Comparison of ENCODE assay signal across 1 cellular context in the genomic region with DNA sequence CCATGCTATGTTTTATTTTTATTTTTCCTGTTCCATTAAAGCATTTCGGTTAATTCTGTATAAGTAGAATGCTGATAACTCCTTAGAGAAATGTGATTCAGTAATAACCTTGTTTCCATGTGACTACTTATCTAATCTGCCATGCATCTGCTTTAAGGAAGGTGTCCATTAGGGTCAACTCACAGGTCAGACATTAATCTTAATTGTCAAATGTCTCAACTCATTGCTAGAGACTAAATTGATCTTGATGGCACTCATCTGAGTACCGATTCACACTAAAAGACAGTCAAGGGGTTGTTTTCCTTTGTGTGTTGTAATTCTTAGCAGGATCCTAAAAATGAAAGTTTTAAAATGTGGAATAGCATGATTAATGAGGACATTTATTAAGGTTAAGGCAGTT.
TF ChIP-seq lines count a peak whose summit lies in the region.

No MANE protein-coding gene starts in this region.

TF ChIP-seq in K562, 482 proteins besides CTCF, POLR2A, EP300 and RAD21:
- TF ChIP-seq, protein P1, sequence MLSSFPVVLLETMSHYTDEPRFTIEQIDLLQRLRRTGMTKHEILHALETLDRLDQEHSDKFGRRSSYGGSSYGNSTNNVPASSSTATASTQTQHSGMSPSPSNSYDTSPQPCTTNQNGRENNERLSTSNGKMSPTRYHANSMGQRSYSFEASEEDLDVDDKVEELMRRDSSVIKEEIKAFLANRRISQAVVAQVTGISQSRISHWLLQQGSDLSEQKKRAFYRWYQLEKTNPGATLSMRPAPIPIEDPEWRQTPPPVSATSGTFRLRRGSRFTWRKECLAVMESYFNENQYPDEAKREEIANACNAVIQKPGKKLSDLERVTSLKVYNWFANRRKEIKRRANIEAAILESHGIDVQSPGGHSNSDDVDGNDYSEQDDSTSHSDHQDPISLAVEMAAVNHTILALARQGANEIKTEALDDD (IDR thresholded peaks at IDR 0.05): 0 out of 2 replicates have a peak, but pooled peaks have one; percentile 20
- TF ChIP-seq NR2C2 (CRISPR knock-in tag; IDR thresholded peaks at IDR 0.05) (no peak), NR2C2 (tag; IDR thresholded peaks at IDR 0.05) (0 out of 2 replicates have a peak, but pooled peaks have one; percentile 26), ZEB2 (IDR thresholded peaks at IDR 0.05) (peak; percentile 67; the same call in 1 of the 2 replicates), SMARCE1 (IDR thresholded peaks at IDR 0.05) (peak; percentile 28; the same call in 1 of the 2 replicates), CEBPB (tag; IDR thresholded peaks at IDR 0.05) (0 out of 2 replicates have a peak, but pooled peaks have one; percentile 8), TCF3 (CRISPR knock-in tag; IDR thresholded peaks at IDR 0.05) (peak; percentile 59), GATA2 (CRISPR knock-in tag; IDR thresholded peaks at IDR 0.05) (peak; percentile 61), LARP7 (IDR thresholded peaks at IDR 0.05) (no peak), CTBP1 (IDR thresholded peaks at IDR 0.05; ENCODE audit: borderline replicate concordance) (peak; percentile 47; the same call in 1 of the 2 replicates), KLF16 (IDR thresholded peaks at IDR 0.05) (0 out of 2 replicates have a peak, but pooled peaks have one; percentile 10), ARID1B (IDR thresholded peaks at IDR 0.05) (peak; percentile 53; the same call in 1 of the 2 replicates), TAL1 (IDR thresholded peaks at IDR 0.05) (0 out of 2 replicates have a peak, but pooled peaks have one; percentile 28), KHSRP (IDR thresholded peaks at IDR 0.05) (no peak), TEAD4 (IDR thresholded peaks at IDR 0.05; ENCODE audit: low read length) (peak; percentile 44; the same call in 1 of the 2 replicates), TEAD4 (CRISPR knock-in tag; IDR thresholded peaks at IDR 0.05; ENCODE audit: borderline replicate concordance) (no peak), ZNF717 (CRISPR knock-in tag; IDR thresholded peaks at IDR 0.05) (no peak), SOX6 (IDR thresholded peaks at IDR 0.05) (0 out of 2 replicates have a peak, but pooled peaks have one; percentile 40), NR2F6 (CRISPR knock-in tag; IDR thresholded peaks at IDR 0.05) (peak; percentile 31; the same call in 1 of the 2 replicates), CBFA2T2 (conservative IDR thresholded peaks at IDR 0.05) (0 out of 2 replicates have a peak, but pooled peaks have one; percentile 12), ZC3H4 (CRISPR knock-in tag; IDR thresholded peaks at IDR 0.05; ENCODE audit: borderline replicate concordance) (no peak), MEIS2 (IDR thresholded peaks at IDR 0.05; ENCODE audit: partially characterized antibody) (peak; percentile 94), CBFA2T3 (IDR thresholded peaks at IDR 0.05) (peak; percentile 65), MTA1 (IDR thresholded peaks at IDR 0.05; ENCODE audit: borderline replicate concordance) (0 out of 2 replicates have a peak, but pooled peaks have one; percentile 30)
- TF ChIP-seq, protein P2, sequence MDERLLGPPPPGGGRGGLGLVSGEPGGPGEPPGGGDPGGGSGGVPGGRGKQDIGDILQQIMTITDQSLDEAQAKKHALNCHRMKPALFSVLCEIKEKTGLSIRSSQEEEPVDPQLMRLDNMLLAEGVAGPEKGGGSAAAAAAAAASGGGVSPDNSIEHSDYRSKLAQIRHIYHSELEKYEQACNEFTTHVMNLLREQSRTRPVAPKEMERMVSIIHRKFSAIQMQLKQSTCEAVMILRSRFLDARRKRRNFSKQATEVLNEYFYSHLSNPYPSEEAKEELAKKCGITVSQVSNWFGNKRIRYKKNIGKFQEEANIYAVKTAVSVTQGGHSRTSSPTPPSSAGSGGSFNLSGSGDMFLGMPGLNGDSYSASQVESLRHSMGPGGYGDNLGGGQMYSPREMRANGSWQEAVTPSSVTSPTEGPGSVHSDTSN (CRISPR knock-in tag; IDR thresholded peaks at IDR 0.05; ENCODE audit: low read depth): no peak; the same call in 1 of the 2 replicates
- TF ChIP-seq, protein P2 (tag; conservative IDR thresholded peaks at IDR 0.05; ENCODE audit: low read depth): peak; percentile 88
- TF ChIP-seq, protein P3, sequence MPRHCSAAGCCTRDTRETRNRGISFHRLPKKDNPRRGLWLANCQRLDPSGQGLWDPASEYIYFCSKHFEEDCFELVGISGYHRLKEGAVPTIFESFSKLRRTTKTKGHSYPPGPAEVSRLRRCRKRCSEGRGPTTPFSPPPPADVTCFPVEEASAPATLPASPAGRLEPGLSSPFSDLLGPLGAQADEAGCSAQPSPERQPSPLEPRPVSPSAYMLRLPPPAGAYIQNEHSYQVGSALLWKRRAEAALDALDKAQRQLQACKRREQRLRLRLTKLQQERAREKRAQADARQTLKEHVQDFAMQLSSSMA (CRISPR knock-in tag; IDR thresholded peaks at IDR 0.05): 0 out of 2 replicates have a peak, but pooled peaks have one; percentile 46
- TF ChIP-seq, protein P4, sequence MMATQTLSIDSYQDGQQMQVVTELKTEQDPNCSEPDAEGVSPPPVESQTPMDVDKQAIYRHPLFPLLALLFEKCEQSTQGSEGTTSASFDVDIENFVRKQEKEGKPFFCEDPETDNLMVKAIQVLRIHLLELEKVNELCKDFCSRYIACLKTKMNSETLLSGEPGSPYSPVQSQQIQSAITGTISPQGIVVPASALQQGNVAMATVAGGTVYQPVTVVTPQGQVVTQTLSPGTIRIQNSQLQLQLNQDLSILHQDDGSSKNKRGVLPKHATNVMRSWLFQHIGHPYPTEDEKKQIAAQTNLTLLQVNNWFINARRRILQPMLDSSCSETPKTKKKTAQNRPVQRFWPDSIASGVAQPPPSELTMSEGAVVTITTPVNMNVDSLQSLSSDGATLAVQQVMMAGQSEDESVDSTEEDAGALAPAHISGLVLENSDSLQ (IDR thresholded peaks at IDR 0.05): peak; percentile 63; the same call in 1 of the 2 replicates
- TF ChIP-seq, protein P5, sequence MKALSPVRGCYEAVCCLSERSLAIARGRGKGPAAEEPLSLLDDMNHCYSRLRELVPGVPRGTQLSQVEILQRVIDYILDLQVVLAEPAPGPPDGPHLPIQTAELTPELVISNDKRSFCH (CRISPR knock-in tag; IDR thresholded peaks at IDR 0.05): no peak
- TF ChIP-seq, protein P5 (tag; IDR thresholded peaks at IDR 0.05): no peak
